23 cellular contexts compared by ENCODE assay signal in the genomic region with DNA sequence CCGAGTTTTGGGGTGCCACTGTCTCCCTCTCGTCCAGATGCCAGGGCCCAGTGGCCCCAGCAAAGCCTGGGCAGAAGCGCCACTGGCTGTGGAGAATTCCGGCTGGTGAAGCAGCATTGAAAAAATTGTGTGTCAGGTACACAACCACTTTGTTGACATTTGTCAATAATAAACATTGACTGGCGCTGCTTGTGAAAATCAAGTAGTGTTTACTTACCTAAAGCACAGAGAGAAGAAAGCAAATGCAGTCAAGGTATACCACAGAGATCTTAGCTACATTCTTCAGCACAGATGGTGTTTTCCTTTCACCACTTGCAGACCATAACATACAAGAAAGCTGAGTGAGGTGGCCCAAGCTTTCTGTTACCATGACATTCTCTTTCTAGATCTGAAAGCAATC.
"Had no signal": no experiment of that assay in that cellular context is flagged by ENCODE, and none has a peak within 500 bp of the region (broad histone marks: within the 10 kb centered on the region; RNA-seq: fewer than 3 reads in every experiment).

No MANE protein-coding gene starts in this region.

- H3K4me3 ChIP-seq: suprapubic skin, tibial nerve had no signal

- H3K27me3 ChIP-seq: suprapubic skin, tibial nerve had no signal

- H3K27ac ChIP-seq: parathyroid adenoma, suprapubic skin, tibial nerve had no signal

- FAIRE-seq: astrocyte, frontal cortex, small intestine, TTC549, urothelium cell line had no signal

- H3K36me3 ChIP-seq: suprapubic skin, tibial nerve had no signal

- ATAC-seq: activated T-helper 17 cell treated with anti-CD3 and anti-CD28 coated beads, Interleukin-2, amount 50 U/mL, for 72 hours; esophagus mucosa; natural killer cell; sciatic nerve; stimulated activated effector memory CD8-positive, alpha-beta T cell treated with anti-CD3 and anti-CD28 coated beads, Interleukin-12 subunit alpha, Interleukin-12 subunit beta, amount 100 ng/mL, for 72 hours; stimulated activated naive CD8-positive, alpha-beta T cell treated with anti-CD3 and anti-CD28 coated beads, Interleukin-15, amount 100 ng/mL, for 72 hours had no signal

- H3K9me3 ChIP-seq: suprapubic skin, tibial nerve had no signal

- H3K79me2 ChIP-seq: parathyroid adenoma had no signal

- H3K4me1 ChIP-seq: parathyroid adenoma, tibial nerve had no signal

- H2AFZ ChIP-seq: parathyroid adenoma had no signal

- DNase-seq: activated CD8-positive, alpha-beta memory T cell treated with anti-CD3 and anti-CD28 coated beads for 24 hours; activated CD8-positive, alpha-beta memory T cell treated with anti-CD3 and anti-CD28 coated beads, Interleukin-2, amount 50 U/mL, for 4 hours; activated T-cell treated with anti-CD3 and anti-CD28 coated beads, Interleukin-2, amount 50 U/mL, for 24 hours; central memory CD4-positive, alpha-beta T cell; effector memory CD4-positive, alpha-beta T cell; glutamatergic neuron; hippocampal formation; midbrain; natural killer cell; small intestine; stimulated activated CD4-positive, alpha-beta T cell treated with anti-CD3 and anti-CD28 coated beads, Interleukin-2, amount 100 ng/mL, for 24 hours; stimulated activated naive CD8-positive, alpha-beta T cell treated with anti-CD3 and anti-CD28 coated beads, Interleukin-15, amount 100 ng/mL, for 72 hours had no signal

- H3K9ac ChIP-seq: parathyroid adenoma had no signal
